In the genomic region with DNA sequence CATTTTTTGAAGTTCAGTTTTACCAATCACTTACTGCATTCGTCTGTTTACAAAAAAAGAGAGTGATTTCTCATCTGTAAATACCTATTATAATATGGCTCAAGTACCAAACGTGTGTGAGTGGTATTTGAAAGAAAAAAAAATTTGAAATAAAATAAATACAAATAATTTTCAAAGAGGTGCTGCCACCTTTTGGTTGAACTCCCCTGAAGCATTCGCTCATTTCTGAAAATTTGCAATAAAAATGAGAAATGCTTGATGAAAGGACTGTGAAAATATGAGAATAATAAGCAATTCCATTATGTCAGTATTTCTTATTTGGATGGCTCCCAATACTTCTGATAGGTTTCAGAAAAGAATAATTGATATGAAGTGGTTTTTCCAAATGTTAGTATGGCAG, we compare ENCODE assay signal across 11 cellular contexts.
DNase-seq lines count a peak whose midpoint lies in the region; ATAC-seq, FAIRE-seq and TF ChIP-seq lines count a peak whose summit lies in the region.
"Had no signal": no experiment of that assay in that cellular context is flagged by ENCODE, and none has a peak within 500 bp of the region (broad histone marks: within the 10 kb centered on the region; RNA-seq: fewer than 3 reads in every experiment).

No MANE protein-coding gene starts in this region.

- H3K27me3 Mint-ChIP-seq in chondrocyte (ENCODE audit: low read depth) (peaks cover 5% of the 10 kb centered on the region), neural progenitor cell (ENCODE audit: insufficient read depth, low read depth) (peaks cover 2% of the 10 kb centered on the region), WTC11 (ENCODE audit: low read depth) (no peaks in the 10 kb centered on the region)

- peak; percentile 32 for DNase-seq in NCI-H2171 treated with DMSO at 0.1 percent for 48 hours (lab: John Stamatoyannopoulos, UW)
- DNase-seq in NCI-H2171 (lab: John Stamatoyannopoulos, UW) = no peak
- peak; percentile 36 for DNase-seq in NCI-H1694 (lab: John Stamatoyannopoulos, UW)
- no peak for DNase-seq in chondrocyte (ENCODE audit: low spot score)
- DNase-seq in neural progenitor cell (ENCODE audit: low spot score) = no peak
- DNase-seq in WTC11 (ENCODE audit: low spot score) = no peak
- DNase-seq in H54 (ENCODE audit: insufficient read length, low spot score) = no peak
- DNase-seq: central memory CD4-positive, alpha-beta T cell; NCI-H1048 had no signal

- TF ChIP-seq POLR2A in H54 (IDR thresholded peaks at IDR 0.05; ENCODE audit: low read depth, low read length) = no peak

- H3F3A ChIP-seq in neural progenitor cell (ENCODE audit: low read depth) = no peaks in the 10 kb centered on the region

- no peak overlapping the region for H2AFZ ChIP-seq in neural progenitor cell (replicated peaks)

- no peak overlapping the region for H3K27ac ChIP-seq in neural progenitor cell

- no peaks in the 10 kb centered on the region for H3K4me1 ChIP-seq in neural progenitor cell

- CTCF ChIA-PET in WTC11 (lab: Charles Lee) = no interaction called here

- H3K9me3 ChIP-seq in neural progenitor cell (ENCODE audit: low read depth) = no peaks in the 10 kb centered on the region

- FAIRE-seq in H54 (lab: Jason Lieb, UNC) = no peak
- FAIRE-seq: urothelium cell line had no signal

- H3K9me3 Mint-ChIP-seq in chondrocyte (ENCODE audit: low read depth) = no peaks in the 10 kb centered on the region
- no peaks in the 10 kb centered on the region for H3K9me3 Mint-ChIP-seq in neural progenitor cell
- H3K9me3 Mint-ChIP-seq in WTC11 = no peaks in the 10 kb centered on the region

- H3K27ac Mint-ChIP-seq in chondrocyte (ENCODE audit: unreplicated experiment) (no peak overlapping the region), neural progenitor cell (no peak overlapping the region), WTC11 (no peak overlapping the region)

- H3K4me1 Mint-ChIP-seq in chondrocyte (ENCODE audit: low read depth) (peaks cover 8% of the 10 kb centered on the region), neural progenitor cell (peaks cover 4% of the 10 kb centered on the region), WTC11 (peaks cover 4% of the 10 kb centered on the region; the same call in 1 of the 2 replicates)

- POLR2A ChIA-PET in WTC11 (lab: Charles Lee) = no interaction called here

- no peak overlapping the region for H3K9ac ChIP-seq in neural progenitor cell

- no peak overlapping the region for H3K4me3 Mint-ChIP-seq in chondrocyte (ENCODE audit: unreplicated experiment)
- H3K4me3 Mint-ChIP-seq in neural progenitor cell = no peak overlapping the region
- no peak overlapping the region for H3K4me3 Mint-ChIP-seq in WTC11

- H3K4me2 ChIP-seq in neural progenitor cell = no peak overlapping the region

- H3K4me3 ChIP-seq in neural progenitor cell = no peak overlapping the region

- no peak for ATAC-seq in WTC11
- ATAC-seq in GM18502 (IDR thresholded peaks at IDR 0.05; ENCODE audit: poor library complexity, unreplicated experiment) = no peak

- no peaks in the 10 kb centered on the region for H3K36me3 ChIP-seq in neural progenitor cell

- no peaks in the 10 kb centered on the region for H3K27me3 ChIP-seq in neural progenitor cell

- no peaks in the 10 kb centered on the region for H4K20me1 ChIP-seq in neural progenitor cell (ENCODE audit: low read depth)

- H3K79me2 ChIP-seq in neural progenitor cell (ENCODE audit: low read depth) = no peaks in the 10 kb centered on the region

- no peaks in the 10 kb centered on the region for H3K36me3 Mint-ChIP-seq in chondrocyte (ENCODE audit: low read depth)
- no peaks in the 10 kb centered on the region for H3K36me3 Mint-ChIP-seq in neural progenitor cell
- H3K36me3 Mint-ChIP-seq in WTC11 = no peaks in the 10 kb centered on the region

- TF ChIP-seq CTCF in chondrocyte (IDR thresholded peaks at IDR 0.05) (peak; percentile 84), neural progenitor cell (IDR thresholded peaks at IDR 0.05) (peak; percentile 58), WTC11 (IDR thresholded peaks at IDR 0.05) (no peak)

TF ChIP-seq in WTC11, 78 proteins besides CTCF, POLR2A, EP300 and RAD21:
- TF ChIP-seq NR1H2 (CRISPR knock-in tag; IDR thresholded peaks at IDR 0.05) (no peak), OVOL2 (CRISPR knock-in tag; IDR thresholded peaks at IDR 0.05; ENCODE audit: borderline replicate concordance) (no peak), E2F4 (CRISPR knock-in tag; IDR thresholded peaks at IDR 0.05; ENCODE audit: borderline replicate concordance, low read depth) (no peak)

Comparison
In these comparisons a context has a peak if more than half of its experiments do, and no peak if none do; other contexts are left out.
1. DNase-seq: peak in NCI-H2171 treated with DMSO at 0.1 percent for 48 hours (single experiment) and NCI-H1694 (single experiment); none in NCI-H2171 (single experiment), chondrocyte (single experiment), neural progenitor cell (single experiment), WTC11 (single experiment) and H54 (single experiment).